2 cellular contexts compared by ENCODE assay signal in the genomic region with DNA sequence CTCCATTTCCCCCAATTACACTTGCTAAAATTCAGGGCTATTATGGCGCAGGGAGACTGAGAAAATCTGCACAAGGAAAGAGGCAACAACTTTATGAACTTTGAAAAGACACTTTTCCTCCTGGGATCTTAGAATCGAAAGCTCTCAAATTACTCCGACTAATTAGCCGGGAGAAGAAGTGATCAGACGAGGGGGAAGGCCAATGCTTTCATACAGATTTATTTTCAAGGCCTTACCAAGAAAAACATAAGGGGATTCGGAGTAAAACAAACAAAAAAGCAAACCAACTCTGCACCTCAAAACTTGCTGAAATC.
TF ChIP-seq lines count a peak whose summit lies in the region.

No MANE protein-coding gene starts in this region.

TF ChIP-seq in HEK293, 187 proteins besides CTCF, POLR2A, EP300 and RAD21:
- peak; percentile 80; the same call in 1 of the 2 replicates for TF ChIP-seq PRDM1 (tag by site-specific recombination; IDR thresholded peaks at IDR 0.05)
- TF ChIP-seq ZNF23 (tag by site-specific recombination; IDR thresholded peaks at IDR 0.05; ENCODE audit: borderline replicate concordance), result no peak
- TF ChIP-seq ZNF776 (tag by site-specific recombination; IDR thresholded peaks at IDR 0.05; ENCODE audit: borderline replicate concordance), result no peak
- TF ChIP-seq ZNF184 (tag by site-specific recombination; IDR thresholded peaks at IDR 0.05), result no peak
- TF ChIP-seq, protein P1, sequence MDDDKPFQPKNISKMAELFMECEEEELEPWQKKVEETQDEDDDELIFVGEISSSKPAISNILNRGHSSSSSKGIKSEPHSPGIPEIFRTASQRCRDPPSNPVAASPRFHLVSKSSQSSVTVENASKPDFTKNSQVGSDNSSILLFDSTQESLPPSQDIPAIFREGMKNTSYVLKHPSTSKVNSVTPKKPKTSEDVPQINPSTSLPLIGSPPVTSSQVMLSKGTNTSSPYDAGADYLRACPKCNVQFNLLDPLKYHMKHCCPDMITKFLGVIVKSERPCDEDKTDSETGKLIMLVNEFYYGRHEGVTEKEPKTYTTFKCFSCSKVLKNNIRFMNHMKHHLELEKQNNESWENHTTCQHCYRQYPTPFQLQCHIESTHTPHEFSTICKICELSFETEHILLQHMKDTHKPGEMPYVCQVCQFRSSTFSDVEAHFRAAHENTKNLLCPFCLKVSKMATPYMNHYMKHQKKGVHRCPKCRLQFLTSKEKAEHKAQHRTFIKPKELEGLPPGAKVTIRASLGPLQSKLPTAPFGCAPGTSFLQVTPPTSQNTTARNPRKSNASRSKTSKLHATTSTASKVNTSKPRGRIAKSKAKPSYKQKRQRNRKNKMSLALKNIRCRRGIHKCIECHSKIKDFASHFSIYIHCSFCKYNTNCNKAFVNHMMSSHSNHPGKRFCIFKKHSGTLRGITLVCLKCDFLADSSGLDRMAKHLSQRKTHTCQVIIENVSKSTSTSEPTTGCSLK (tag by site-specific recombination; IDR thresholded peaks at IDR 0.05), result no peak
- TF ChIP-seq HOXD13 (CRISPR knock-in tag; IDR thresholded peaks at IDR 0.05; ENCODE audit: borderline replicate concordance), result no peak
- TF ChIP-seq, protein P2, sequence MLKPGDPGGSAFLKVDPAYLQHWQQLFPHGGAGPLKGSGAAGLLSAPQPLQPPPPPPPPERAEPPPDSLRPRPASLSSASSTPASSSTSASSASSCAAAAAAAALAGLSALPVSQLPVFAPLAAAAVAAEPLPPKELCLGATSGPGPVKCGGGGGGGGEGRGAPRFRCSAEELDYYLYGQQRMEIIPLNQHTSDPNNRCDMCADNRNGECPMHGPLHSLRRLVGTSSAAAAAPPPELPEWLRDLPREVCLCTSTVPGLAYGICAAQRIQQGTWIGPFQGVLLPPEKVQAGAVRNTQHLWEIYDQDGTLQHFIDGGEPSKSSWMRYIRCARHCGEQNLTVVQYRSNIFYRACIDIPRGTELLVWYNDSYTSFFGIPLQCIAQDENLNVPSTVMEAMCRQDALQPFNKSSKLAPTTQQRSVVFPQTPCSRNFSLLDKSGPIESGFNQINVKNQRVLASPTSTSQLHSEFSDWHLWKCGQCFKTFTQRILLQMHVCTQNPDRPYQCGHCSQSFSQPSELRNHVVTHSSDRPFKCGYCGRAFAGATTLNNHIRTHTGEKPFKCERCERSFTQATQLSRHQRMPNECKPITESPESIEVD (tag by site-specific recombination; IDR thresholded peaks at IDR 0.05), result 0 out of 2 replicates have a peak, but pooled peaks have one; percentile 58

TF ChIP-seq in GM12878, 131 proteins besides CTCF, POLR2A, EP300 and RAD21:
- TF ChIP-seq PKNOX1 (IDR thresholded peaks at IDR 0.05) (no peak), RELA (IDR thresholded peaks at IDR 0.05; ENCODE audit: borderline replicate concordance, partially characterized antibody) (no peak), NFXL1 (IDR thresholded peaks at IDR 0.05; ENCODE audit: borderline replicate concordance) (no peak), PAX5 (IDR thresholded peaks at IDR 0.05; ENCODE audit: borderline replicate concordance, low read depth, low read length) (no peak), RB1 (IDR thresholded peaks at IDR 0.05; ENCODE audit: borderline replicate concordance) (no peak), EZH2 (IDR thresholded peaks at IDR 0.05; ENCODE audit: borderline replicate concordance, control insufficient read depth, low read depth, low read length) (0 out of 2 replicates have a peak, but pooled peaks have one; percentile 47), SUPT20H (IDR thresholded peaks at IDR 0.05; ENCODE audit: borderline replicate concordance, control insufficient read depth, low read depth, low read length) (no peak)
